8 cellular contexts compared by ENCODE assay signal in genomic region chr7:130154501-130155317, GRCh38. TPM values are rescaled to one million over a fixed set of nuclear protein-coding genes. Genes with fewer than 3 reads are reported as not detected.
A peak's percentile ranks its signal among the peaks of the same experiment; 100 is the strongest.
DNase-seq lines count a peak whose midpoint lies in the region; ATAC-seq, FAIRE-seq and TF ChIP-seq lines count a peak whose summit lies in the region.

No MANE protein-coding gene starts in this region.

- H3K9me3 Mint-ChIP-seq in nephron progenitor cell, result peaks cover 32% of the 10 kb centered on the region
- H3K9me3 Mint-ChIP-seq in CD4-positive, alpha-beta T cell, result no peaks in the 10 kb centered on the region

- H3K27ac Mint-ChIP-seq in nephron progenitor cell, result no peak overlapping the region
- H3K27ac Mint-ChIP-seq in CD4-positive, alpha-beta T cell, result no peak overlapping the region

- no peaks in the 10 kb centered on the region for H3K36me3 ChIP-seq in bronchial epithelial cell (ENCODE audit: control insufficient read depth, insufficient read depth, low read length)

- no peak overlapping the region for H3K27ac ChIP-seq in CD4-positive, alpha-beta T cell (ENCODE audit: low read depth, low read length)

- no peak overlapping the region for H3K4me3 Mint-ChIP-seq in nephron progenitor cell
- H3K4me3 Mint-ChIP-seq in CD4-positive, alpha-beta T cell, result no peak overlapping the region

- CTCF ChIA-PET in CD4-positive, alpha-beta T cell (lab: Charles Lee), result no interaction called here

- FAIRE-seq in bronchial epithelial cell (lab: Jason Lieb, UNC), result no peak

- TF ChIP-seq CTCF in GM10266 (IDR thresholded peaks at IDR 0.05; ENCODE audit: control insufficient read depth, insufficient read depth, low read depth, missing control alignments) (peak; percentile 28), bronchial epithelial cell (IDR thresholded peaks at IDR 0.05; ENCODE audit: insufficient read depth, low read length, severe bottlenecking) (peak; percentile 23), nephron progenitor cell (IDR thresholded peaks at IDR 0.05) (peak; percentile 33)
- TF ChIP-seq CTCF in CD4-positive, alpha-beta T cell (IDR thresholded peaks at IDR 0.05), result no peak

- DNase-seq in GM10266 (ENCODE audit: extremely low spot score) (no peak), NCI-H2107 treated with DMSO at 0.1 percent for 48 hours (lab: John Stamatoyannopoulos, UW; ENCODE audit: unreplicated experiment) (peak; percentile 61), bronchial epithelial cell (ENCODE audit: low read depth) (no peak), nephron progenitor cell (no peak), HPDE6-E6E7 (ENCODE audit: extremely low spot score) (no peak), ureter (ENCODE audit: low spot score) (no peak)
- no peak for DNase-seq in CD4-positive, alpha-beta T cell

- POLR2A ChIA-PET in CD4-positive, alpha-beta T cell (lab: Charles Lee), result no interaction called here

- ATAC-seq in HG02798 (IDR thresholded peaks at IDR 0.05; ENCODE audit: poor library complexity, unreplicated experiment), result no peak
- ATAC-seq in CD4-positive, alpha-beta T cell (ENCODE audit: poor library complexity), result no peak

- intact Hi-C loops in CD4-positive, alpha-beta T cell (cut with DNase I, micrococcal nuclease), result no loop called here

- H3K36me3 Mint-ChIP-seq in nephron progenitor cell (ENCODE audit: low read depth), result peaks cover 41% of the 10 kb centered on the region
- H3K36me3 Mint-ChIP-seq in CD4-positive, alpha-beta T cell (ENCODE audit: low read depth), result peaks cover 13% of the 10 kb centered on the region

- H3K4me3 ChIP-seq in bronchial epithelial cell (ENCODE audit: low read depth, low read length), result no peak overlapping the region

- H3K27me3 Mint-ChIP-seq in nephron progenitor cell (ENCODE audit: low read depth, poor library complexity), result peaks cover 3% of the 10 kb centered on the region
- H3K27me3 Mint-ChIP-seq in CD4-positive, alpha-beta T cell, result no peaks in the 10 kb centered on the region

- peaks cover 9% of the 10 kb centered on the region for H3K9me3 ChIP-seq in CD4-positive, alpha-beta T cell (ENCODE audit: control insufficient read depth, low read length)

- peaks cover 8% of the 10 kb centered on the region for H3K4me1 Mint-ChIP-seq in nephron progenitor cell
- H3K4me1 Mint-ChIP-seq in CD4-positive, alpha-beta T cell (ENCODE audit: low read depth), result no peaks in the 10 kb centered on the region

- H3K27me3 ChIP-seq in bronchial epithelial cell (ENCODE audit: control insufficient read depth, insufficient read depth, low read length), result no peaks in the 10 kb centered on the region
- no peaks in the 10 kb centered on the region for H3K27me3 ChIP-seq in CD4-positive, alpha-beta T cell (ENCODE audit: control insufficient read depth, insufficient read depth, low read length)

RNA-seq across cellular contexts. Expression of gene TMEM209, which starts 50.5 kb away (rescaled TPM):
- 7.4 and 9.5 TPM in 2 replicates for total RNA-seq in bronchial epithelial cell
- total RNA-seq in CD4-positive, alpha-beta T cell, result 10 to 100 TPM; 18.3 to 18.8 TPM
- total RNA-seq in ureter, result 36.5 TPM

RNA-seq across cellular contexts. Expression of gene SSMEM1, which starts 53.0 kb away (rescaled TPM):
- total RNA-seq in bronchial epithelial cell (not detected in 2 replicates), ureter (not detected)
- not detected for total RNA-seq in CD4-positive, alpha-beta T cell
